Comparison of ENCODE assay signal across 1 cellular context in genomic region chr19:35717665-35718344, GRCh38.
TF ChIP-seq lines count a peak whose summit lies in the region.

TSS of gene KMT2B (plus strand) at chr19:35718003. CDS start at chr19:35718019, 16 bp downstream.

TF ChIP-seq in HEK293, 187 proteins besides CTCF, POLR2A, EP300 and RAD21 (continued from another document):
- TF ChIP-seq, protein P1, sequence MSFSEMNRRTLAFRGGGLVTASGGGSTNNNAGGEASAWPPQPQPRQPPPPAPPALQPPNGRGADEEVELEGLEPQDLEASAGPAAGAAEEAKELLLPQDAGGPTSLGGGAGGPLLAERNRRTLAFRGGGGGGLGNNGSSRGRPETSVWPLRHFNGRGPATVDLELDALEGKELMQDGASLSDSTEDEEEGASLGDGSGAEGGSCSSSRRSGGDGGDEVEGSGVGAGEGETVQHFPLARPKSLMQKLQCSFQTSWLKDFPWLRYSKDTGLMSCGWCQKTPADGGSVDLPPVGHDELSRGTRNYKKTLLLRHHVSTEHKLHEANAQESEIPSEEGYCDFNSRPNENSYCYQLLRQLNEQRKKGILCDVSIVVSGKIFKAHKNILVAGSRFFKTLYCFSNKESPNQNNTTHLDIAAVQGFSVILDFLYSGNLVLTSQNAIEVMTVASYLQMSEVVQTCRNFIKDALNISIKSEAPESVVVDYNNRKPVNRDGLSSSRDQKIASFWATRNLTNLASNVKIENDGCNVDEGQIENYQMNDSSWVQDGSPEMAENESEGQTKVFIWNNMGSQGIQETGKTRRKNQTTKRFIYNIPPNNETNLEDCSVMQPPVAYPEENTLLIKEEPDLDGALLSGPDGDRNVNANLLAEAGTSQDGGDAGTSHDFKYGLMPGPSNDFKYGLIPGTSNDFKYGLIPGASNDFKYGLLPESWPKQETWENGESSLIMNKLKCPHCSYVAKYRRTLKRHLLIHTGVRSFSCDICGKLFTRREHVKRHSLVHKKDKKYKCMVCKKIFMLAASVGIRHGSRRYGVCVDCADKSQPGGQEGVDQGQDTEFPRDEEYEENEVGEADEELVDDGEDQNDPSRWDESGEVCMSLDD (tag by site-specific recombination; IDR thresholded peaks at IDR 0.05) = peak; percentile 84; the same call in 1 of the 2 replicates
- 0 out of 2 replicates have a peak, but pooled peaks have one; percentile 36 for TF ChIP-seq BCL11B (tag by site-specific recombination; IDR thresholded peaks at IDR 0.05; ENCODE audit: low read depth)
- TF ChIP-seq ELK4 (IDR thresholded peaks at IDR 0.05; ENCODE audit: borderline replicate concordance, low read depth, low read length) = 0 out of 2 replicates have a peak, but pooled peaks have one; percentile 49
- TF ChIP-seq ZIC2 (tag by site-specific recombination; IDR thresholded peaks at IDR 0.05) = peak; percentile 76
- TF ChIP-seq, protein P2, sequence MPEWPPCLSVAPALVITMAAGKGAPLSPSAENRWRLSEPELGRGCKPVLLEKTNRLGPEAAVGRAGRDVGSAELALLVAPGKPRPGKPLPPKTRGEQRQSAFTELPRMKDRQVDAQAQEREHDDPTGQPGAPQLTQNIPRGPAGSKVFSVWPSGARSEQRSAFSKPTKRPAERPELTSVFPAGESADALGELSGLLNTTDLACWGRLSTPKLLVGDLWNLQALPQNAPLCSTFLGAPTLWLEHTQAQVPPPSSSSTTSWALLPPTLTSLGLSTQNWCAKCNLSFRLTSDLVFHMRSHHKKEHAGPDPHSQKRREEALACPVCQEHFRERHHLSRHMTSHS (tag by site-specific recombination; IDR thresholded peaks at IDR 0.05) = no peak
- peak; percentile 9; the same call in 1 of the 2 replicates for TF ChIP-seq ZEB2 (tag by site-specific recombination; IDR thresholded peaks at IDR 0.05)
- TF ChIP-seq, protein P3, sequence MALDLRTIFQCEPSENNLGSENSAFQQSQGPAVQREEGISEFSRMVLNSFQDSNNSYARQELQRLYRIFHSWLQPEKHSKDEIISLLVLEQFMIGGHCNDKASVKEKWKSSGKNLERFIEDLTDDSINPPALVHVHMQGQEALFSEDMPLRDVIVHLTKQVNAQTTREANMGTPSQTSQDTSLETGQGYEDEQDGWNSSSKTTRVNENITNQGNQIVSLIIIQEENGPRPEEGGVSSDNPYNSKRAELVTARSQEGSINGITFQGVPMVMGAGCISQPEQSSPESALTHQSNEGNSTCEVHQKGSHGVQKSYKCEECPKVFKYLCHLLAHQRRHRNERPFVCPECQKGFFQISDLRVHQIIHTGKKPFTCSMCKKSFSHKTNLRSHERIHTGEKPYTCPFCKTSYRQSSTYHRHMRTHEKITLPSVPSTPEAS (tag by site-specific recombination; IDR thresholded peaks at IDR 0.05) = no peak
- TF ChIP-seq IKZF3 (tag by site-specific recombination; IDR thresholded peaks at IDR 0.05) = peak; percentile 8; the same call in 1 of the 2 replicates
